Comparison of ENCODE assay signal across 1 cellular context in the genomic region with DNA sequence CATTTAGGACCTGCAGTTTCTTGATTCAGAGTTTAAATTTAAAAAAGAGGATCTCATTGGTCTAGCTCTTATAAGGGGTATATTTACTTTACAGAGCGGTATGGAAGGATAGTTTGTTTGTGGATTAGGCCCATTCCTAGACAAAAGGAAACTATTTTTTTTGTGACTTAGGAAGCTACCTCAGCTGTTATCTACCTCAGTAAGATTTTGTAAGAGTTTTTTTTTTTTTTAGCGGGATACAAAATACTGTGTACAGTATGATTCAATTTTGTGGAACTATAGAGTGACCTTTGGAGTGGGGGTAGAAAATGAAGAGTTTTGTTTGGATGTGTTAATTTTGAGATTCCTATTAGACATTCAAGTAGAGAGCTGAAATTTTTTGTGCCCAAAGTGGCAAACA.
TF ChIP-seq lines count a peak whose summit lies in the region.

No MANE protein-coding gene starts in this region.

TF ChIP-seq in HepG2, 621 proteins besides CTCF, POLR2A, EP300 and RAD21 (continued from another document):
- TF ChIP-seq ZSCAN9 (CRISPR knock-in tag; IDR thresholded peaks at IDR 0.05; ENCODE audit: borderline replicate concordance) (no peak), IKZF1 (IDR thresholded peaks at IDR 0.05) (no peak), ADNP (CRISPR knock-in tag; IDR thresholded peaks at IDR 0.05) (no peak), CBX2 (IDR thresholded peaks at IDR 0.05; ENCODE audit: low read depth, low read length) (no peak), CBX2 (CRISPR knock-in tag; IDR thresholded peaks at IDR 0.05; ENCODE audit: low read depth) (no peak), ZNF878 (CRISPR knock-in tag; IDR thresholded peaks at IDR 0.05) (no peak), ZNF530 (CRISPR knock-in tag; IDR thresholded peaks at IDR 0.05; ENCODE audit: low read depth) (no peak), ZNF24 (IDR thresholded peaks at IDR 0.05) (no peak), KDM5A (IDR thresholded peaks at IDR 0.05; ENCODE audit: borderline replicate concordance, low read length) (no peak), ZNF124 (CRISPR knock-in tag; IDR thresholded peaks at IDR 0.05) (0 out of 2 replicates have a peak, but pooled peaks have one; percentile 0), ZNF761 (CRISPR knock-in tag; conservative IDR thresholded peaks at IDR 0.05) (no peak), SOX13 (IDR thresholded peaks at IDR 0.05) (no peak; the same call in 1 of the 2 replicates), SOX13 (CRISPR knock-in tag; conservative IDR thresholded peaks at IDR 0.05 in 1 of 2, IDR thresholded peaks at IDR 0.05 in 1 of 2) (peak in 1 of 2 experiments; percentile 74; a peak in 2 of 4 replicates), SALL1 (CRISPR knock-in tag; IDR thresholded peaks at IDR 0.05) (no peak)
- TF ChIP-seq, protein P1, sequence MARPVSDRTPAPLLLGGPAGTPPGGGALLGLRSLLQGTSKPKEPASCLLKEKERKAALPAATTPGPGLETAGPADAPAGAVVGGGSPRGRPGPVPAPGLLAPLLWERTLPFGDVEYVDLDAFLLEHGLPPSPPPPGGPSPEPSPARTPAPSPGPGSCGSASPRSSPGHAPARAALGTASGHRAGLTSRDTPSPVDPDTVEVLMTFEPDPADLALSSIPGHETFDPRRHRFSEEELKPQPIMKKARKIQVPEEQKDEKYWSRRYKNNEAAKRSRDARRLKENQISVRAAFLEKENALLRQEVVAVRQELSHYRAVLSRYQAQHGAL (CRISPR knock-in tag; IDR thresholded peaks at IDR 0.05; ENCODE audit: not compliant biosample characterization), result no peak
- TF ChIP-seq, protein P2, sequence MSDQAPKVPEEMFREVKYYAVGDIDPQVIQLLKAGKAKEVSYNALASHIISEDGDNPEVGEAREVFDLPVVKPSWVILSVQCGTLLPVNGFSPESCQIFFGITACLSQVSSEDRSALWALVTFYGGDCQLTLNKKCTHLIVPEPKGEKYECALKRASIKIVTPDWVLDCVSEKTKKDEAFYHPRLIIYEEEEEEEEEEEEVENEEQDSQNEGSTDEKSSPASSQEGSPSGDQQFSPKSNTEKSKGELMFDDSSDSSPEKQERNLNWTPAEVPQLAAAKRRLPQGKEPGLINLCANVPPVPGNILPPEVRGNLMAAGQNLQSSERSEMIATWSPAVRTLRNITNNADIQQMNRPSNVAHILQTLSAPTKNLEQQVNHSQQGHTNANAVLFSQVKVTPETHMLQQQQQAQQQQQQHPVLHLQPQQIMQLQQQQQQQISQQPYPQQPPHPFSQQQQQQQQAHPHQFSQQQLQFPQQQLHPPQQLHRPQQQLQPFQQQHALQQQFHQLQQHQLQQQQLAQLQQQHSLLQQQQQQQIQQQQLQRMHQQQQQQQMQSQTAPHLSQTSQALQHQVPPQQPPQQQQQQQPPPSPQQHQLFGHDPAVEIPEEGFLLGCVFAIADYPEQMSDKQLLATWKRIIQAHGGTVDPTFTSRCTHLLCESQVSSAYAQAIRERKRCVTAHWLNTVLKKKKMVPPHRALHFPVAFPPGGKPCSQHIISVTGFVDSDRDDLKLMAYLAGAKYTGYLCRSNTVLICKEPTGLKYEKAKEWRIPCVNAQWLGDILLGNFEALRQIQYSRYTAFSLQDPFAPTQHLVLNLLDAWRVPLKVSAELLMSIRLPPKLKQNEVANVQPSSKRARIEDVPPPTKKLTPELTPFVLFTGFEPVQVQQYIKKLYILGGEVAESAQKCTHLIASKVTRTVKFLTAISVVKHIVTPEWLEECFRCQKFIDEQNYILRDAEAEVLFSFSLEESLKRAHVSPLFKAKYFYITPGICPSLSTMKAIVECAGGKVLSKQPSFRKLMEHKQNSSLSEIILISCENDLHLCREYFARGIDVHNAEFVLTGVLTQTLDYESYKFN (CRISPR knock-in tag; conservative IDR thresholded peaks at IDR 0.05), result peak; percentile 65
- TF ChIP-seq, protein P3, sequence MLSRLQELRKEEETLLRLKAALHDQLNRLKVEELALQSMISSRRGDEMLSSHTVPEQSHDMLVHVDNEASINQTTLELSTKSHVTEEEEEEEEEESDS (CRISPR knock-in tag; IDR thresholded peaks at IDR 0.05; ENCODE audit: borderline replicate concordance), result no peak
- TF ChIP-seq, protein P4, sequence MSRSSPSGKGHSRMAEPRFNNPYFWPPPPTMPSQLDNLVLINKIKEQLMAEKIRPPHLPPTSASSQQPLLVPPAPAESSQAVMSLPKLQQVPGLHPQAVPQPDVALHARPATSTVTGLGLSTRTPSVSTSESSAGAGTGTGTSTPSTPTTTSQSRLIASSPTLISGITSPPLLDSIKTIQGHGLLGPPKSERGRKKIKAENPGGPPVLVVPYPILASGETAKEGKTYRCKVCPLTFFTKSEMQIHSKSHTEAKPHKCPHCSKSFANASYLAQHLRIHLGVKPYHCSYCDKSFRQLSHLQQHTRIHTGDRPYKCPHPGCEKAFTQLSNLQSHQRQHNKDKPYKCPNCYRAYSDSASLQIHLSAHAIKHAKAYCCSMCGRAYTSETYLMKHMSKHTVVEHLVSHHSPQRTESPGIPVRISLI (CRISPR knock-in tag; IDR thresholded peaks at IDR 0.05; ENCODE audit: borderline replicate concordance), result peak; percentile 79
- TF ChIP-seq, protein P5, sequence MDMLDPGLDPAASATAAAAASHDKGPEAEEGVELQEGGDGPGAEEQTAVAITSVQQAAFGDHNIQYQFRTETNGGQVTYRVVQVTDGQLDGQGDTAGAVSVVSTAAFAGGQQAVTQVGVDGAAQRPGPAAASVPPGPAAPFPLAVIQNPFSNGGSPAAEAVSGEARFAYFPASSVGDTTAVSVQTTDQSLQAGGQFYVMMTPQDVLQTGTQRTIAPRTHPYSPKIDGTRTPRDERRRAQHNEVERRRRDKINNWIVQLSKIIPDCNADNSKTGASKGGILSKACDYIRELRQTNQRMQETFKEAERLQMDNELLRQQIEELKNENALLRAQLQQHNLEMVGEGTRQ (IDR thresholded peaks at IDR 0.05; ENCODE audit: low read depth, low read length), result no peak
- TF ChIP-seq, protein P5 (CRISPR knock-in tag; IDR thresholded peaks at IDR 0.05; ENCODE audit: borderline replicate concordance), result no peak
- TF ChIP-seq, protein P6, sequence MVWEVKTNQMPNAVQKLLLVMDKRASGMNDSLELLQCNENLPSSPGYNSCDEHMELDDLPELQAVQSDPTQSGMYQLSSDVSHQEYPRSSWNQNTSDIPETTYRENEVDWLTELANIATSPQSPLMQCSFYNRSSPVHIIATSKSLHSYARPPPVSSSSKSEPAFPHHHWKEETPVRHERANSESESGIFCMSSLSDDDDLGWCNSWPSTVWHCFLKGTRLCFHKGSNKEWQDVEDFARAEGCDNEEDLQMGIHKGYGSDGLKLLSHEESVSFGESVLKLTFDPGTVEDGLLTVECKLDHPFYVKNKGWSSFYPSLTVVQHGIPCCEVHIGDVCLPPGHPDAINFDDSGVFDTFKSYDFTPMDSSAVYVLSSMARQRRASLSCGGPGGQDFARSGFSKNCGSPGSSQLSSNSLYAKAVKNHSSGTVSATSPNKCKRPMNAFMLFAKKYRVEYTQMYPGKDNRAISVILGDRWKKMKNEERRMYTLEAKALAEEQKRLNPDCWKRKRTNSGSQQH (CRISPR knock-in tag; IDR thresholded peaks at IDR 0.05; ENCODE audit: low read depth), result no peak
- TF ChIP-seq, protein P7, sequence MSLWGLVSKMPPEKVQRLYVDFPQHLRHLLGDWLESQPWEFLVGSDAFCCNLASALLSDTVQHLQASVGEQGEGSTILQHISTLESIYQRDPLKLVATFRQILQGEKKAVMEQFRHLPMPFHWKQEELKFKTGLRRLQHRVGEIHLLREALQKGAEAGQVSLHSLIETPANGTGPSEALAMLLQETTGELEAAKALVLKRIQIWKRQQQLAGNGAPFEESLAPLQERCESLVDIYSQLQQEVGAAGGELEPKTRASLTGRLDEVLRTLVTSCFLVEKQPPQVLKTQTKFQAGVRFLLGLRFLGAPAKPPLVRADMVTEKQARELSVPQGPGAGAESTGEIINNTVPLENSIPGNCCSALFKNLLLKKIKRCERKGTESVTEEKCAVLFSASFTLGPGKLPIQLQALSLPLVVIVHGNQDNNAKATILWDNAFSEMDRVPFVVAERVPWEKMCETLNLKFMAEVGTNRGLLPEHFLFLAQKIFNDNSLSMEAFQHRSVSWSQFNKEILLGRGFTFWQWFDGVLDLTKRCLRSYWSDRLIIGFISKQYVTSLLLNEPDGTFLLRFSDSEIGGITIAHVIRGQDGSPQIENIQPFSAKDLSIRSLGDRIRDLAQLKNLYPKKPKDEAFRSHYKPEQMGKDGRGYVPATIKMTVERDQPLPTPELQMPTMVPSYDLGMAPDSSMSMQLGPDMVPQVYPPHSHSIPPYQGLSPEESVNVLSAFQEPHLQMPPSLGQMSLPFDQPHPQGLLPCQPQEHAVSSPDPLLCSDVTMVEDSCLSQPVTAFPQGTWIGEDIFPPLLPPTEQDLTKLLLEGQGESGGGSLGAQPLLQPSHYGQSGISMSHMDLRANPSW (CRISPR knock-in tag; IDR thresholded peaks at IDR 0.05; ENCODE audit: borderline replicate concordance), result no peak
- TF ChIP-seq, protein P8, sequence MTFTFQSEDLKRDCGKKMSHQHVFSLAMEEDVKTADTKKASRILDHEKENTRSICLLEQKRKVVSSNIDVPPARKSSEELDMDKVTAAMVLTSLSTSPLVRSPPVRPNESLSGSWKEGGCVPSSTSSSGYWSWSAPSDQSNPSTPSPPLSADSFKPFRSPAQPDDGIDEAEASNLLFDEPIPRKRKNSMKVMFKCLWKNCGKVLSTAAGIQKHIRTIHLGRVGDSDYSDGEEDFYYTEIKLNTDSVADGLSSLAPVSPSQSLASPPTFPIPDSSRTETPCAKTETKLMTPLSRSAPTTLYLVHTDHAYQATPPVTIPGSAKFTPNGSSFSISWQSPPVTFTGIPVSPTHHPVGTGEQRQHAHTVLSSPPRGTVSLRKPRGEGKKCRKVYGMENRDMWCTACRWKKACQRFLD (CRISPR knock-in tag; IDR thresholded peaks at IDR 0.05; ENCODE audit: borderline replicate concordance), result no peak
